In genomic region chr4:154616731-154617130, GRCh38 we compare ENCODE assay signal across 14 cellular contexts. TPM values are rescaled to one million over a fixed set of nuclear protein-coding genes. Genes with fewer than 3 reads are reported as not detected.
DNase-seq lines count a peak whose midpoint lies in the region; ATAC-seq and TF ChIP-seq lines count a peak whose summit lies in the region.
"Had no signal": no experiment of that assay in that cellular context is flagged by ENCODE, and none has a peak within 500 bp of the region (broad histone marks: within the 10 kb centered on the region; RNA-seq: fewer than 3 reads in every experiment).

No MANE protein-coding gene starts in this region.

- H3K4me2 ChIP-seq in OCI-LY7 (ENCODE audit: low read length): peak overlapping the region; percentile 47

- no peak for TF ChIP-seq CTCF in GM10266 (IDR thresholded peaks at IDR 0.05; ENCODE audit: control insufficient read depth, insufficient read depth, low read depth, missing control alignments)
- TF ChIP-seq CTCF in OCI-LY7 (conservative IDR thresholded peaks at IDR 0.05; ENCODE audit: low read length): no peak

- H3K9me3 ChIP-seq in OCI-LY7 (ENCODE audit: low read length): no peaks in the 10 kb centered on the region

- POLR2A ChIA-PET in OCI-LY7 (lab: Charles Lee): interaction anchor here (0.7 to 1.6 kb wide), 3 partner anchors 55 to 68 kb away, joined by 3 read pairs; partner anchors contain the start of gene PLRG1

- H4K20me1 ChIP-seq in OCI-LY7 (ENCODE audit: insufficient read depth, low read length): no peaks in the 10 kb centered on the region

- ATAC-seq in GM19351 (IDR thresholded peaks at IDR 0.05; ENCODE audit: unreplicated experiment) (peak; percentile 90), HG02885 (IDR thresholded peaks at IDR 0.05; ENCODE audit: poor library complexity, unreplicated experiment) (peak; percentile 89)

- CTCF ChIA-PET in OCI-LY7 (lab: Charles Lee; ENCODE audit: unreplicated experiment): no interaction called here

- intact Hi-C loops in OCI-LY7 (cut with micrococcal nuclease; ENCODE audit: unreplicated experiment): no loop called here
- intact Hi-C loops in head of caudate nucleus (cut with DNase I): no loop called here

- peak; percentile 49 for DNase-seq in GM10266 (ENCODE audit: extremely low spot score)
- DNase-seq in OCI-LY7 (ENCODE audit: low spot score): peak; percentile 35
- no peak for DNase-seq in NCI-H146 (lab: John Stamatoyannopoulos, UW)
- DNase-seq in hepatic stellate cell (ENCODE audit: low spot score): no peak
- no peak for DNase-seq in head of caudate nucleus
- DNase-seq in activated gamma-delta T cell treated with Interleukin-2 at 50 U/mL for 16 hours: no peak
- DNase-seq: activated T-cell treated with anti-CD3 and anti-CD28 coated beads, Interleukin-2, amount 50 U/mL, for 1 hour; CD4-positive, alpha-beta memory T cell; H7; NCI-H2029 had no signal

- H2AFZ ChIP-seq in OCI-LY7 (ENCODE audit: low read length): peak overlapping the region; percentile 81; the same call in 1 of the 2 replicates

- no peaks in the 10 kb centered on the region for H3K36me3 ChIP-seq in OCI-LY7 (ENCODE audit: insufficient read depth, low read length)

- no peaks in the 10 kb centered on the region for H3K79me2 ChIP-seq in OCI-LY7 (ENCODE audit: insufficient read depth, low read depth, low read length)

- H3K4me1 ChIP-seq in OCI-LY7 (ENCODE audit: insufficient read depth, low read length, poor library complexity, severe bottlenecking): peaks cover 9% of the 10 kb centered on the region

- H3K27ac ChIP-seq in OCI-LY7 (ENCODE audit: low read depth, low read length, poor library complexity, severe bottlenecking): no peak overlapping the region
- H3K27ac ChIP-seq: SK-N-MC had no signal

- no peak overlapping the region for H3K4me3 ChIP-seq in OCI-LY7 (ENCODE audit: low read depth, low read length, poor library complexity, severe bottlenecking)
- H3K4me3 ChIP-seq: SK-N-MC had no signal

- BruUV-seq in OCI-LY7 (replicated peaks; lab: Mats Ljungman, UMichigan): no TSS peak

- H3K9me2 ChIP-seq in OCI-LY7 (ENCODE audit: insufficient read depth, low read length): no peaks in the 10 kb centered on the region

RNA-seq across cellular contexts. Expression of gene FGG, which starts 4.3 kb away (rescaled TPM):
- total RNA-seq in OCI-LY7 (2014; rRNA removed; shearing (Covaris generic)): not detected in 2 replicates
- not detected in 2 replicates for total RNA-seq in OCI-LY7 (2022)
- total RNA-seq: CD4-positive, alpha-beta memory T cell; H7; pulmonary artery endothelial cell had no signal

RNA-seq across cellular contexts. Expression of gene FGA, which starts 26.2 kb away (rescaled TPM):
- total RNA-seq in OCI-LY7 (2014; rRNA removed; shearing (Covaris generic)): not detected in 2 replicates
- total RNA-seq in OCI-LY7 (2022): not detected in 2 replicates
- total RNA-seq: CD4-positive, alpha-beta memory T cell; H7; pulmonary artery endothelial cell had no signal

RNA-seq across cellular contexts. Expression of gene FGB, which starts 53.9 kb away (rescaled TPM):
- not detected in 2 replicates for total RNA-seq in OCI-LY7 (2014; rRNA removed; shearing (Covaris generic))
- total RNA-seq in OCI-LY7 (2022): not detected in 2 replicates
- total RNA-seq: CD4-positive, alpha-beta memory T cell; H7; pulmonary artery endothelial cell had no signal

Comparison
In these comparisons a context has a peak if more than half of its experiments do, and no peak if none do; other contexts are left out.
1. DNase-seq: peak in GM10266 (single experiment) and OCI-LY7 (single experiment); none in NCI-H146 (single experiment), hepatic stellate cell (single experiment), head of caudate nucleus (0 of 42) and activated gamma-delta T cell treated with Interleukin-2 at 50 U/mL for 16 hours (single experiment).